ENCODE assay signal across 9 cellular contexts in genomic region chr15:57708047-57708446, GRCh38. TPM values are rescaled to one million over a fixed set of nuclear protein-coding genes. Genes with fewer than 3 reads are reported as not detected.
DNase-seq lines count a peak whose midpoint lies in the region; ATAC-seq and TF ChIP-seq lines count a peak whose summit lies in the region.
"Had no signal": no experiment of that assay in that cellular context is flagged by ENCODE, and none has a peak within 500 bp of the region (broad histone marks: within the 10 kb centered on the region; RNA-seq: fewer than 3 reads in every experiment).

No MANE protein-coding gene starts in this region.

- H3F3A ChIP-seq in PC-9 (ENCODE audit: insufficient read depth, low read depth): no peaks in the 10 kb centered on the region

- H3K36me3 ChIP-seq in DND-41 (ENCODE audit: insufficient read depth, low read length) (peaks cover 43% of the 10 kb centered on the region), PC-9 (ENCODE audit: low read depth) (0 out of 2 replicates have a peak, but pooled peaks cover 8% of the 10 kb centered on the region), osteoblast (ENCODE audit: insufficient read depth, low read length) (peaks cover 39% of the 10 kb centered on the region)

- no peaks in the 10 kb centered on the region for H3K9me3 ChIP-seq in DND-41 (ENCODE audit: insufficient read depth, low read length, severe bottlenecking)
- no peaks in the 10 kb centered on the region for H3K9me3 ChIP-seq in PC-9 (ENCODE audit: insufficient read depth, low read depth)
- H3K9me3 ChIP-seq in osteoblast (ENCODE audit: low read depth, low read length): no peaks in the 10 kb centered on the region

- no peaks in the 10 kb centered on the region for H3K9me2 ChIP-seq in PC-9 (ENCODE audit: insufficient read depth)

- peaks cover 3% of the 10 kb centered on the region for H3K27me3 Mint-ChIP-seq in endothelial cell (ENCODE audit: unreplicated experiment)

- H3K9ac ChIP-seq in DND-41 (ENCODE audit: low read depth, low read length): peak overlapping the region; percentile 96

- TF ChIP-seq CTCF in DND-41 (IDR thresholded peaks at IDR 0.05; ENCODE audit: borderline replicate concordance, extremely low read depth, low read length, poor library complexity, severe bottlenecking) (no peak), PC-9 (conservative IDR thresholded peaks at IDR 0.05) (no peak), endothelial cell (IDR thresholded peaks at IDR 0.05; ENCODE audit: unreplicated experiment) (no peak), osteoblast (IDR thresholded peaks at IDR 0.05; ENCODE audit: extremely low read depth, low read depth, low read length) (no peak)

- H3K4me2 ChIP-seq in DND-41 (ENCODE audit: insufficient read depth, low read length) (peak overlapping the region; percentile 91), PC-9 (peak overlapping the region; percentile 88), osteoblast (ENCODE audit: insufficient read depth, low read length) (peak overlapping the region; percentile 74)

- no peak for DNase-seq in DND-41
- no peak for DNase-seq in PC-9
- DNase-seq in endothelial cell (ENCODE audit: low spot score): no peak
- DNase-seq in osteoblast (ENCODE audit: insufficient read length, low spot score, missing footprints): peak; percentile 64
- DNase-seq in NCI-H2029 (lab: John Stamatoyannopoulos, UW): no peak
- DNase-seq in activated CD8-positive, alpha-beta memory T cell treated with anti-CD3 and anti-CD28 coated beads for 24 hours: no peak
- DNase-seq in LoVo (ENCODE audit: low spot score): no peak
- DNase-seq: activated effector memory CD4-positive, alpha-beta T cell treated with anti-CD3 and anti-CD28 coated beads, Interleukin-2, amount 50 U/mL, for 16 hours had no signal

- intact Hi-C loops in PC-9 (cut with micrococcal nuclease; ENCODE audit: unreplicated experiment): no loop called here

- H3K27ac ChIP-seq in DND-41 (ENCODE audit: low read length) (no peak overlapping the region), PC-9 (no peak overlapping the region), osteoblast (ENCODE audit: low read depth, low read length) (peak overlapping the region; percentile 85)

- H3K79me2 ChIP-seq in DND-41 (ENCODE audit: insufficient read depth, low read length) (peaks cover 53% of the 10 kb centered on the region), PC-9 (ENCODE audit: low read depth) (peaks cover 36% of the 10 kb centered on the region), osteoblast (ENCODE audit: insufficient read depth, low read length) (peaks cover 54% of the 10 kb centered on the region)

- POLR2A ChIA-PET in PC-9 (lab: Charles Lee; ENCODE audit: unreplicated experiment): interaction anchor here (0.6 to 0.7 kb wide), 2 partner anchors 33 to 118 kb away, joined by 3 to 5 read pairs; no protein-coding TSS in a partner anchor

- ATAC-seq in DND-41 (ENCODE audit: insufficient read depth, low read depth) (no peak), HG03139 (IDR thresholded peaks at IDR 0.05; ENCODE audit: unreplicated experiment) (no peak)

- no peak overlapping the region for H2AFZ ChIP-seq in DND-41 (ENCODE audit: low read depth, low read length)
- H2AFZ ChIP-seq in PC-9: no peak overlapping the region
- H2AFZ ChIP-seq in osteoblast (ENCODE audit: low read length): no peak overlapping the region

- H3K4me1 ChIP-seq in DND-41 (ENCODE audit: insufficient read depth, low read length) (peaks cover 50% of the 10 kb centered on the region), PC-9 (replicated peaks; ENCODE audit: insufficient read depth) (peaks cover 15% of the 10 kb centered on the region), osteoblast (ENCODE audit: insufficient read depth, low read length) (peaks cover 14% of the 10 kb centered on the region)

- peak overlapping the region; percentile 99 for H3K4me3 Mint-ChIP-seq in endothelial cell (ENCODE audit: unreplicated experiment)

- peak overlapping the region; percentile 94 for H3K27ac Mint-ChIP-seq in endothelial cell (ENCODE audit: unreplicated experiment)

- BruUV-seq in PC-9 (replicated peaks; lab: Mats Ljungman, UMichigan): no TSS peak

- H3K36me3 Mint-ChIP-seq in endothelial cell (ENCODE audit: low read depth, unreplicated experiment): peaks cover 36% of the 10 kb centered on the region

- peaks cover 10% of the 10 kb centered on the region; the same call in 1 of the 2 replicates for H4K20me1 ChIP-seq in DND-41 (ENCODE audit: insufficient read depth, low read length)
- H4K20me1 ChIP-seq in PC-9 (ENCODE audit: insufficient read depth): no peaks in the 10 kb centered on the region
- peaks cover 17% of the 10 kb centered on the region for H4K20me1 ChIP-seq in osteoblast (ENCODE audit: insufficient read depth, low read length)

- peaks cover 37% of the 10 kb centered on the region for H3K4me1 Mint-ChIP-seq in endothelial cell (ENCODE audit: unreplicated experiment)

- CTCF ChIA-PET in PC-9 (lab: Charles Lee): no interaction called here

- H3K4me3 ChIP-seq in DND-41 (ENCODE audit: low read depth in 1 of 2, low read length in 2 of 2): peak overlapping the region; percentile 84 to 96; a peak in 3 of 4 replicates
- H3K4me3 ChIP-seq in PC-9: peak overlapping the region; percentile 74; the same call in 1 of the 2 replicates
- H3K4me3 ChIP-seq in osteoblast (ENCODE audit: insufficient read depth, low read length): peak overlapping the region; percentile 85

- no peaks in the 10 kb centered on the region for H3K27me3 ChIP-seq in DND-41 (ENCODE audit: insufficient read depth, low read length, poor library complexity)
- no peaks in the 10 kb centered on the region for H3K27me3 ChIP-seq in PC-9 (ENCODE audit: insufficient read depth, low read depth)
- H3K27me3 ChIP-seq in osteoblast (ENCODE audit: insufficient read depth, low read length): no peaks in the 10 kb centered on the region

- no peaks in the 10 kb centered on the region for H3K9me3 Mint-ChIP-seq in endothelial cell (ENCODE audit: unreplicated experiment)

RNA-seq across cellular contexts. Expression of gene POLR2M, which starts 1.5 kb away (rescaled TPM):
- total RNA-seq in PC-9 (2021) (53.9 and 56.8 TPM in 2 replicates), endothelial cell (ENCODE audit: unreplicated experiment) (70.8 TPM), osteoblast (154 and 416 TPM in 2 replicates)
